ENCODE assay signal across 1 cellular context in genomic region chr11:78188809-78189724, GRCh38.
TF ChIP-seq lines count a peak whose summit lies in the region.

TSS of gene USP35 (plus strand) at chr11:78188919. CDS start at chr11:78196246, 7,327 bp downstream.

TF ChIP-seq in HepG2, 621 proteins besides CTCF, POLR2A, EP300 and RAD21 (continued from another document and continues in another):
- TF ChIP-seq ARID4A (CRISPR knock-in tag; IDR thresholded peaks at IDR 0.05; ENCODE audit: borderline replicate concordance) (0 out of 2 replicates have a peak, but pooled peaks have one; percentile 29), PLRG1 (conservative IDR thresholded peaks at IDR 0.05) (no peak), ZBTB1 (CRISPR knock-in tag; IDR thresholded peaks at IDR 0.05; ENCODE audit: borderline replicate concordance) (peak; percentile 96), MTERF4 (CRISPR knock-in tag; IDR thresholded peaks at IDR 0.05) (no peak), THAP11 (CRISPR knock-in tag; IDR thresholded peaks at IDR 0.05) (peak; percentile 0; the same call in 1 of the 2 replicates), ATRX (CRISPR knock-in tag; IDR thresholded peaks at IDR 0.05; ENCODE audit: borderline replicate concordance) (no peak), ZNF549 (CRISPR knock-in tag; IDR thresholded peaks at IDR 0.05) (no peak), SP2 (CRISPR knock-in tag; IDR thresholded peaks at IDR 0.05) (peak; percentile 31; the same call in 1 of the 2 replicates), MYPOP (CRISPR knock-in tag; IDR thresholded peaks at IDR 0.05) (0 out of 2 replicates have a peak, but pooled peaks have one; percentile 25), RNF219 (CRISPR knock-in tag; IDR thresholded peaks at IDR 0.05) (0 out of 2 replicates have a peak, but pooled peaks have one; percentile 84), ONECUT2 (CRISPR knock-in tag; IDR thresholded peaks at IDR 0.05) (no peak), PHF8 (CRISPR knock-in tag; IDR thresholded peaks at IDR 0.05) (peak; percentile 63), ZNF142 (CRISPR knock-in tag; IDR thresholded peaks at IDR 0.05) (no peak), HNF1B (CRISPR knock-in tag; IDR thresholded peaks at IDR 0.05) (peak; percentile 67; the same call in 1 of the 2 replicates), ZMYM4 (CRISPR knock-in tag; IDR thresholded peaks at IDR 0.05) (no peak; the same call in 1 of the 2 replicates), ZNF414 (CRISPR knock-in tag; IDR thresholded peaks at IDR 0.05) (peak; percentile 31; the same call in 1 of the 2 replicates), ZNF263 (CRISPR knock-in tag; IDR thresholded peaks at IDR 0.05) (no peak), ZNF275 (CRISPR knock-in tag; IDR thresholded peaks at IDR 0.05; ENCODE audit: borderline replicate concordance) (peak; percentile 59; the same call in 1 of the 2 replicates), ZNF609 (CRISPR knock-in tag; IDR thresholded peaks at IDR 0.05; ENCODE audit: borderline replicate concordance) (no peak), FOXK2 (IDR thresholded peaks at IDR 0.05) (no peak)
